ENCODE assay signal across 25 cellular contexts in genomic region chr1:115746021-115746690, GRCh38. TPM values are rescaled to one million over a fixed set of nuclear protein-coding genes. Genes with fewer than 3 reads are reported as not detected.
"Had no signal": no experiment of that assay in that cellular context is flagged by ENCODE, and none has a peak within 500 bp of the region (broad histone marks: within the 10 kb centered on the region; RNA-seq: fewer than 3 reads in every experiment).

No MANE protein-coding gene starts in this region.

- H3K9ac ChIP-seq: neural progenitor cell, parathyroid adenoma had no signal

- H2AFZ ChIP-seq: hepatocyte, neural progenitor cell, parathyroid adenoma had no signal

- DNase-seq: dermis blood vessel endothelial cell; effector memory CD4-positive, alpha-beta T cell; foreskin fibroblast; heart left ventricle; left cardiac atrium; left lung; mesendoderm; midbrain; naive thymus-derived CD4-positive, alpha-beta T cell; right lobe of liver; stimulated activated CD4-positive, alpha-beta T cell treated with anti-CD3 and anti-CD28 coated beads, Interleukin-2, amount 100 ng/mL, for 24 hours; stimulated activated CD4-positive, alpha-beta T cell treated with anti-CD3 and anti-CD28 coated beads, Interleukin-4, amount 100 ng/mL, for 24 hours; stimulated activated naive CD4-positive, alpha-beta T cell treated with Interleukin-2 at 50 U/mL for 16 hours; stomach; thyroid gland had no signal

- H3K4me3 ChIP-seq: coronary artery, gastroesophageal sphincter, heart left ventricle, hepatocyte, left lung, neural progenitor cell, right lobe of liver, stomach, thyroid gland had no signal

- H3K9me3 ChIP-seq: gastroesophageal sphincter, heart left ventricle, left lung, right lobe of liver, stomach, thyroid gland had no signal

- H3K36me3 ChIP-seq: left lung, neural progenitor cell, right lobe of liver, stomach, thyroid gland had no signal

- H3K27me3 ChIP-seq: gastroesophageal sphincter, heart left ventricle, hepatocyte, left lung, neural progenitor cell, right lobe of liver, stomach, thyroid gland had no signal

- H3K4me1 ChIP-seq: neural progenitor cell, parathyroid adenoma, right lobe of liver had no signal

- H3K79me2 ChIP-seq: hepatocyte, parathyroid adenoma had no signal

- H3K27ac ChIP-seq: coronary artery, heart left ventricle, hepatocyte, left lung, neural progenitor cell, parathyroid adenoma, right lobe of liver, stomach, thyroid gland had no signal

- H3K4me2 ChIP-seq: hepatocyte, neural progenitor cell had no signal

RNA-seq across cellular contexts. Expression of gene CASQ2, which starts 22.4 kb away (rescaled TPM):
- total RNA-seq: dermis blood vessel endothelial cell; endothelial cell of umbilical vein; hepatocyte; kidney epithelial cell; lung microvascular endothelial cell; naive thymus-derived CD4-positive, alpha-beta T cell; osteoblast; progenitor cell of endocrine pancreas had no signal
- polyA plus RNA-seq: endothelial cell of umbilical vein; hepatocyte; naive thymus-derived CD4-positive, alpha-beta T cell had no signal
